ENCODE assay signal across 1 cellular context in genomic region chr7:26864309-26865093, GRCh38.
TF ChIP-seq lines count a peak whose summit lies in the region.

A gene with protein sequence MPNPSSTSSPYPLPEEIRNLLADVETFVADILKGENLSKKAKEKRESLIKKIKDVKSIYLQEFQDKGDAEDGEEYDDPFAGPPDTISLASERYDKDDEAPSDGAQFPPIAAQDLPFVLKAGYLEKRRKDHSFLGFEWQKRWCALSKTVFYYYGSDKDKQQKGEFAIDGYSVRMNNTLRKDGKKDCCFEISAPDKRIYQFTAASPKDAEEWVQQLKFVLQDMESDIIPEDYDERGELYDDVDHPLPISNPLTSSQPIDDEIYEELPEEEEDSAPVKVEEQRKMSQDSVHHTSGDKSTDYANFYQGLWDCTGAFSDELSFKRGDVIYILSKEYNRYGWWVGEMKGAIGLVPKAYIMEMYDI (minus strand): TSS chr7:26864590. CDS start chr7:26864429, 161 bp downstream.

TF ChIP-seq in K562, 482 proteins besides CTCF, POLR2A, EP300 and RAD21 (continued from another document and continues in another):
- no peak for TF ChIP-seq ZBTB43 (CRISPR knock-in tag; IDR thresholded peaks at IDR 0.05)
- no peak for TF ChIP-seq SMARCE1 (IDR thresholded peaks at IDR 0.05)
- TF ChIP-seq ZEB2 (IDR thresholded peaks at IDR 0.05), result peak; percentile 12; the same call in 1 of the 2 replicates
- no peak for TF ChIP-seq ZBTB49 (CRISPR knock-in tag; IDR thresholded peaks at IDR 0.05; ENCODE audit: borderline replicate concordance)
- no peak for TF ChIP-seq ZNF696 (CRISPR knock-in tag; conservative IDR thresholded peaks at IDR 0.05)
- TF ChIP-seq CCNT2 (IDR thresholded peaks at IDR 0.05; ENCODE audit: borderline replicate concordance, extremely low read depth, insufficient read length, low read depth, low read length), result peak; percentile 73
- TF ChIP-seq ZNF282 (CRISPR knock-in tag; IDR thresholded peaks at IDR 0.05), result no peak
- TF ChIP-seq BACH1 (tag; IDR thresholded peaks at IDR 0.05), result no peak
- TF ChIP-seq MLX (CRISPR knock-in tag; conservative IDR thresholded peaks at IDR 0.05), result 0 out of 4 replicates have a peak, but pooled peaks of 1 of the 2 experiments have one; percentile 33
- TF ChIP-seq ZNF561 (CRISPR knock-in tag; conservative IDR thresholded peaks at IDR 0.05), result no peak
- TF ChIP-seq, protein P1, sequence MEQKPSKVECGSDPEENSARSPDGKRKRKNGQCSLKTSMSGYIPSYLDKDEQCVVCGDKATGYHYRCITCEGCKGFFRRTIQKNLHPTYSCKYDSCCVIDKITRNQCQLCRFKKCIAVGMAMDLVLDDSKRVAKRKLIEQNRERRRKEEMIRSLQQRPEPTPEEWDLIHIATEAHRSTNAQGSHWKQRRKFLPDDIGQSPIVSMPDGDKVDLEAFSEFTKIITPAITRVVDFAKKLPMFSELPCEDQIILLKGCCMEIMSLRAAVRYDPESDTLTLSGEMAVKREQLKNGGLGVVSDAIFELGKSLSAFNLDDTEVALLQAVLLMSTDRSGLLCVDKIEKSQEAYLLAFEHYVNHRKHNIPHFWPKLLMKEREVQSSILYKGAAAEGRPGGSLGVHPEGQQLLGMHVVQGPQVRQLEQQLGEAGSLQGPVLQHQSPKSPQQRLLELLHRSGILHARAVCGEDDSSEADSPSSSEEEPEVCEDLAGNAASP (IDR thresholded peaks at IDR 0.05), result no peak
- TF ChIP-seq SLC30A9 (CRISPR knock-in tag; IDR thresholded peaks at IDR 0.05), result no peak
- TF ChIP-seq, protein P2, sequence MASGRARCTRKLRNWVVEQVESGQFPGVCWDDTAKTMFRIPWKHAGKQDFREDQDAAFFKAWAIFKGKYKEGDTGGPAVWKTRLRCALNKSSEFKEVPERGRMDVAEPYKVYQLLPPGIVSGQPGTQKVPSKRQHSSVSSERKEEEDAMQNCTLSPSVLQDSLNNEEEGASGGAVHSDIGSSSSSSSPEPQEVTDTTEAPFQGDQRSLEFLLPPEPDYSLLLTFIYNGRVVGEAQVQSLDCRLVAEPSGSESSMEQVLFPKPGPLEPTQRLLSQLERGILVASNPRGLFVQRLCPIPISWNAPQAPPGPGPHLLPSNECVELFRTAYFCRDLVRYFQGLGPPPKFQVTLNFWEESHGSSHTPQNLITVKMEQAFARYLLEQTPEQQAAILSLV (tag; IDR thresholded peaks at IDR 0.05), result no peak
- no peak for TF ChIP-seq MXD1 (CRISPR knock-in tag; IDR thresholded peaks at IDR 0.05; ENCODE audit: borderline replicate concordance, poor library complexity, severe bottlenecking)
- TF ChIP-seq ZNF217 (CRISPR knock-in tag; IDR thresholded peaks at IDR 0.05), result no peak
- no peak for TF ChIP-seq TEAD4 (IDR thresholded peaks at IDR 0.05; ENCODE audit: low read length)
- TF ChIP-seq TEAD4 (CRISPR knock-in tag; IDR thresholded peaks at IDR 0.05; ENCODE audit: borderline replicate concordance), result no peak
- TF ChIP-seq ZNF436 (CRISPR knock-in tag; IDR thresholded peaks at IDR 0.05), result no peak
- 0 out of 4 replicates have a peak, but pooled peaks have one; percentile 23 to 38 for TF ChIP-seq TEAD1 (CRISPR knock-in tag; IDR thresholded peaks at IDR 0.05)
- TF ChIP-seq ARID3A (IDR thresholded peaks at IDR 0.05; ENCODE audit: borderline replicate concordance, low read depth, low read length), result no peak
- TF ChIP-seq DNMT1 (IDR thresholded peaks at IDR 0.05), result no peak
- 0 out of 2 replicates have a peak, but pooled peaks have one; percentile 56 for TF ChIP-seq HDAC8 (tag; IDR thresholded peaks at IDR 0.05)
- no peak for TF ChIP-seq ILF3 (IDR thresholded peaks at IDR 0.05; ENCODE audit: borderline replicate concordance)
- no peak for TF ChIP-seq BMI1 (IDR thresholded peaks at IDR 0.05; ENCODE audit: low read length)
- TF ChIP-seq BRD9 (IDR thresholded peaks at IDR 0.05; ENCODE audit: low read depth, partially characterized antibody), result peak; percentile 51
- no peak for TF ChIP-seq ZC3H11A (IDR thresholded peaks at IDR 0.05; ENCODE audit: low read depth, low read length)
- TF ChIP-seq, protein P3, sequence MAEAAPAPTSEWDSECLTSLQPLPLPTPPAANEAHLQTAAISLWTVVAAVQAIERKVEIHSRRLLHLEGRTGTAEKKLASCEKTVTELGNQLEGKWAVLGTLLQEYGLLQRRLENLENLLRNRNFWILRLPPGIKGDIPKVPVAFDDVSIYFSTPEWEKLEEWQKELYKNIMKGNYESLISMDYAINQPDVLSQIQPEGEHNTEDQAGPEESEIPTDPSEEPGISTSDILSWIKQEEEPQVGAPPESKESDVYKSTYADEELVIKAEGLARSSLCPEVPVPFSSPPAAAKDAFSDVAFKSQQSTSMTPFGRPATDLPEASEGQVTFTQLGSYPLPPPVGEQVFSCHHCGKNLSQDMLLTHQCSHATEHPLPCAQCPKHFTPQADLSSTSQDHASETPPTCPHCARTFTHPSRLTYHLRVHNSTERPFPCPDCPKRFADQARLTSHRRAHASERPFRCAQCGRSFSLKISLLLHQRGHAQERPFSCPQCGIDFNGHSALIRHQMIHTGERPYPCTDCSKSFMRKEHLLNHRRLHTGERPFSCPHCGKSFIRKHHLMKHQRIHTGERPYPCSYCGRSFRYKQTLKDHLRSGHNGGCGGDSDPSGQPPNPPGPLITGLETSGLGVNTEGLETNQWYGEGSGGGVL (CRISPR knock-in tag; IDR thresholded peaks at IDR 0.05), result no peak
- TF ChIP-seq, protein P4, sequence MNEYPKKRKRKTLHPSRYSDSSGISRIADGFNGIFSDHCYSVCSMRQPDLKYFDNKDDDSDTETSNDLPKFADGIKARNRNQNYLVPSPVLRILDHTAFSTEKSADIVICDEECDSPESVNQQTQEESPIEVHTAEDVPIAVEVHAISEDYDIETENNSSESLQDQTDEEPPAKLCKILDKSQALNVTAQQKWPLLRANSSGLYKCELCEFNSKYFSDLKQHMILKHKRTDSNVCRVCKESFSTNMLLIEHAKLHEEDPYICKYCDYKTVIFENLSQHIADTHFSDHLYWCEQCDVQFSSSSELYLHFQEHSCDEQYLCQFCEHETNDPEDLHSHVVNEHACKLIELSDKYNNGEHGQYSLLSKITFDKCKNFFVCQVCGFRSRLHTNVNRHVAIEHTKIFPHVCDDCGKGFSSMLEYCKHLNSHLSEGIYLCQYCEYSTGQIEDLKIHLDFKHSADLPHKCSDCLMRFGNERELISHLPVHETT (CRISPR knock-in tag; conservative IDR thresholded peaks at IDR 0.05 in 1 of 2, IDR thresholded peaks at IDR 0.05 in 1 of 2), result peak in 1 of 2 experiments; percentile 81; a peak in 1 of 4 replicates
- TF ChIP-seq ZNF354B (CRISPR knock-in tag; IDR thresholded peaks at IDR 0.05), result no peak
- no peak for TF ChIP-seq KDM4B (IDR thresholded peaks at IDR 0.05; ENCODE audit: borderline replicate concordance in 2 of 2, low read depth in 1 of 2)
- TF ChIP-seq, protein P5, sequence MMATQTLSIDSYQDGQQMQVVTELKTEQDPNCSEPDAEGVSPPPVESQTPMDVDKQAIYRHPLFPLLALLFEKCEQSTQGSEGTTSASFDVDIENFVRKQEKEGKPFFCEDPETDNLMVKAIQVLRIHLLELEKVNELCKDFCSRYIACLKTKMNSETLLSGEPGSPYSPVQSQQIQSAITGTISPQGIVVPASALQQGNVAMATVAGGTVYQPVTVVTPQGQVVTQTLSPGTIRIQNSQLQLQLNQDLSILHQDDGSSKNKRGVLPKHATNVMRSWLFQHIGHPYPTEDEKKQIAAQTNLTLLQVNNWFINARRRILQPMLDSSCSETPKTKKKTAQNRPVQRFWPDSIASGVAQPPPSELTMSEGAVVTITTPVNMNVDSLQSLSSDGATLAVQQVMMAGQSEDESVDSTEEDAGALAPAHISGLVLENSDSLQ (IDR thresholded peaks at IDR 0.05), result no peak
- TF ChIP-seq NCOA2 (IDR thresholded peaks at IDR 0.05; ENCODE audit: partially characterized antibody in 2 of 2), result no peak
- peak; percentile 75 for TF ChIP-seq KDM5B (IDR thresholded peaks at IDR 0.05; ENCODE audit: insufficient replicate concordance, low read depth, low read length)
- no peak for TF ChIP-seq NCOA4 (IDR thresholded peaks at IDR 0.05; ENCODE audit: partially characterized antibody)
- no peak for TF ChIP-seq BRF2 (IDR thresholded peaks at IDR 0.05; ENCODE audit: borderline replicate concordance, insufficient read depth, insufficient read length)
- no peak for TF ChIP-seq KDM1A (IDR thresholded peaks at IDR 0.05)
- TF ChIP-seq USF2 (CRISPR knock-in tag; IDR thresholded peaks at IDR 0.05), result peak; percentile 96
- TF ChIP-seq FOSL1 (tag; conservative IDR thresholded peaks at IDR 0.05), result peak; percentile 54
- TF ChIP-seq KLF13 (tag; IDR thresholded peaks at IDR 0.05; ENCODE audit: borderline replicate concordance, low read depth), result 0 out of 2 replicates have a peak, but pooled peaks have one; percentile 13
- peak; percentile 51; the same call in 1 of the 2 replicates for TF ChIP-seq ETV1 (tag; conservative IDR thresholded peaks at IDR 0.05; ENCODE audit: low read depth)
- no peak for TF ChIP-seq SNIP1 (IDR thresholded peaks at IDR 0.05; ENCODE audit: low read depth)
- no peak for TF ChIP-seq RBM22 (IDR thresholded peaks at IDR 0.05; ENCODE audit: low read depth, low read length, poor library complexity, severe bottlenecking)
- no peak for TF ChIP-seq CGGBP1 (CRISPR knock-in tag; IDR thresholded peaks at IDR 0.05)
- 0 out of 2 replicates have a peak, but pooled peaks have one; percentile 15 for TF ChIP-seq ZNF311 (CRISPR knock-in tag; IDR thresholded peaks at IDR 0.05)
- no peak for TF ChIP-seq ZNF23 (CRISPR knock-in tag; IDR thresholded peaks at IDR 0.05)
- peak; percentile 51 for TF ChIP-seq TAF9B (IDR thresholded peaks at IDR 0.05; ENCODE audit: partially characterized antibody)
- TF ChIP-seq ZC3H4 (CRISPR knock-in tag; IDR thresholded peaks at IDR 0.05; ENCODE audit: borderline replicate concordance), result no peak
- no peak for TF ChIP-seq MCM3 (IDR thresholded peaks at IDR 0.05)
- TF ChIP-seq RNF2 (IDR thresholded peaks at IDR 0.05), result no peak
- TF ChIP-seq SUPT5H (IDR thresholded peaks at IDR 0.05), result peak; percentile 84
- TF ChIP-seq RAD51 (IDR thresholded peaks at IDR 0.05; ENCODE audit: borderline replicate concordance, low read depth), result peak; percentile 98
- no peak for TF ChIP-seq NCOA6 (IDR thresholded peaks at IDR 0.05)
